Comparison of ENCODE assay signal across 16 cellular contexts in the genomic region with DNA sequence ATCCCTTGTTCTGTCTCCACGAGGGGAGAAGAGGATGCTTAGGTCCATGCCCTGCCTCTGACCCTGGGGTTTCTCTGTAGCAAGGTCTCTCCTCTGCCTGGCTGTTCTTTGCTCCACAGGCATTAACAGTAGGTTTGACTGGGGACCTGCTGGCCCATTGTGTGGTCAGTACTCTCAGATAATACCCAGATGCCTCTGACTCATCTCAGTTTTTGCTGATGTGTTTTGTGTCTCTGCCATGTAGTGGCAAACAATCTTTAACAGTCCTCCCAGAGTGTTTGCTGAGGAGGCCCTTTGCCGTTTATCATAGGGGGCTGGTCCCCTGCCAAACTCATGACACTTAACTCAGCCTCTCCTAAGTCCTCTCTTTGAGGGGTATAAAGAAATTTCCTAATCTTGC.
DNase-seq lines count a peak whose midpoint lies in the region; ATAC-seq, FAIRE-seq and TF ChIP-seq lines count a peak whose summit lies in the region.
"Had no signal": no experiment of that assay in that cellular context is flagged by ENCODE, and none has a peak within 500 bp of the region (broad histone marks: within the 10 kb centered on the region; RNA-seq: fewer than 3 reads in every experiment).

No MANE protein-coding gene starts in this region.

- TF ChIP-seq CTCF in colonic mucosa (IDR thresholded peaks at IDR 0.05) = no peak

- H3K9ac ChIP-seq in colonic mucosa (ENCODE audit: low read depth in 2 of 2, low read length in 2 of 2) = no peak overlapping the region

- H3K27ac ChIP-seq in colonic mucosa = no peak overlapping the region
- H3K27ac ChIP-seq: psoas muscle had no signal

- no peak for ATAC-seq in activated CD4-positive, CD25-positive, alpha-beta regulatory T cell treated with anti-CD3 and anti-CD28 coated beads, Interleukin-2, amount 50 U/mL, for 24 hours
- ATAC-seq: psoas muscle had no signal

- TF ChIP-seq POLR2A in H54 (IDR thresholded peaks at IDR 0.05; ENCODE audit: low read depth, low read length) = no peak

- H3K27me3 ChIP-seq in colonic mucosa = no peaks in the 10 kb centered on the region

- peak; percentile 20 to 32 for DNase-seq in SHP77 (lab: John Stamatoyannopoulos, UW)
- no peak for DNase-seq in SHP77 treated with DMSO at 0.1 percent for 48 hours (lab: John Stamatoyannopoulos, UW)
- peak; percentile 89 for DNase-seq in OCI-M1 (lab: John Stamatoyannopoulos, UW)
- DNase-seq in urothelium cell line (ENCODE audit: low spot score) = peak; percentile 25
- no peak for DNase-seq in colonic mucosa
- DNase-seq in H54 (ENCODE audit: insufficient read length, low spot score) = no peak
- DNase-seq: activated CD4-positive, alpha-beta T cell treated with anti-CD3 and anti-CD28 coated beads, Interleukin-2, amount 50 U/mL, for 1 hour; activated CD8-positive, alpha-beta memory T cell treated with anti-CD3 and anti-CD28 coated beads, Interleukin-2, amount 50 U/mL, for 48 hours; activated effector memory CD4-positive, alpha-beta T cell treated with Interleukin-2 at 50 U/mL for 16 hours; amniotic stem cell; caudate nucleus; NCI-H774; psoas muscle had no signal

- intact Hi-C loops in colonic mucosa (cut with DNase I) = no loop called here

- H3K4me1 ChIP-seq in colonic mucosa = no peaks in the 10 kb centered on the region
- H3K4me1 ChIP-seq: psoas muscle had no signal

- no peaks in the 10 kb centered on the region for H3K9me3 ChIP-seq in colonic mucosa
- H3K9me3 ChIP-seq: psoas muscle had no signal

- FAIRE-seq in islet of Langerhans (lab: Jason Lieb, UNC) (peak; percentile 87), urothelium cell line (lab: Jason Lieb, UNC) (no peak), H54 (lab: Jason Lieb, UNC) (no peak)
- FAIRE-seq: GM18507 had no signal

- no peak overlapping the region for H3K4me3 ChIP-seq in colonic mucosa
- H3K4me3 ChIP-seq: psoas muscle had no signal

- H3K36me3 ChIP-seq in colonic mucosa = no peaks in the 10 kb centered on the region

Comparison
In these comparisons a context has a peak if more than half of its experiments do, and no peak if none do; other contexts are left out.
1. DNase-seq: peak in SHP77 (2 of 2), OCI-M1 (single experiment) and urothelium cell line (single experiment); none in SHP77 treated with DMSO at 0.1 percent for 48 hours (single experiment), colonic mucosa (single experiment) and H54 (single experiment).